ENCODE assay signal across 1 cellular context in the genomic region with DNA sequence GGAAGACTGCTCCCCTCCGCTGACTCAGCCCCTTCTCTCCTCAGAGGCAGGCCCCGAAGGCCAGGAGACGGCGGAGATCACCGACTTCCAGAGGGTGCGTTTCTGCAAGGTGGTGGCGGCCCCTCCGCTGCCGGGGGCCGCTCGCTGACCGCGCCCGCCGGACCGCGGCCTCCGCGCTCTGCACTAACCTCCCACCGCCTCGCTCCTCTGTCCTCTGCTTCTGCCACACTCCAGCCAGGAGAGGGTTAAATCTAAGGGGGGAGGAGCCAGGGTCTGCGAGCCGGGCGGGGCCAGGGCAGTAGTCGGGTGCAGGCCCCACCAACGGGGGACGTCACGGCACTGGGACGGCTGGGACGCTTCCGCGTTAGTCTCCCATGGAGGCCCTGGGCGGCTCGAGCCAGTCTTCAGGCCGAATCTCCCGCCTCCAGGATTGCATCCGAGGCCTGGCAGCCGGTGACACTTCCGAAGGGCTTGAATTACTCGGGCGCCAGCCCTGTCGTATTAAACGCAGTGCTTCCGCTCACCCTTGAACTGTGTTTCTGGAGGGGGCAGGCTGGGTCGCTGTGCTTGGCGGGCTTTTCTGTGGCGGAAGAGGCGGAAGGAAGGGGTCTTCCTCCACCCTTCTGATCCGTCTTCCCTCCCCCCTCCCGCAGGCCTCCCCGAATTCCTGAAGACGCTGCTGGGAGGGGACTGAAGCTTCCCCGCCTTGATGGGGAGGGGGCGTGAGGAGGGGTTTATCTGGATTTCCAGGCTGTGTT.
A peak's percentile ranks its signal among the peaks of the same experiment; 100 is the strongest.
TF ChIP-seq lines count a peak whose summit lies in the region.

No MANE protein-coding gene starts in this region.

TF ChIP-seq in HEK293, 187 proteins besides CTCF, POLR2A, EP300 and RAD21 (continued from another document and continues in another):
- TF ChIP-seq, protein P1, sequence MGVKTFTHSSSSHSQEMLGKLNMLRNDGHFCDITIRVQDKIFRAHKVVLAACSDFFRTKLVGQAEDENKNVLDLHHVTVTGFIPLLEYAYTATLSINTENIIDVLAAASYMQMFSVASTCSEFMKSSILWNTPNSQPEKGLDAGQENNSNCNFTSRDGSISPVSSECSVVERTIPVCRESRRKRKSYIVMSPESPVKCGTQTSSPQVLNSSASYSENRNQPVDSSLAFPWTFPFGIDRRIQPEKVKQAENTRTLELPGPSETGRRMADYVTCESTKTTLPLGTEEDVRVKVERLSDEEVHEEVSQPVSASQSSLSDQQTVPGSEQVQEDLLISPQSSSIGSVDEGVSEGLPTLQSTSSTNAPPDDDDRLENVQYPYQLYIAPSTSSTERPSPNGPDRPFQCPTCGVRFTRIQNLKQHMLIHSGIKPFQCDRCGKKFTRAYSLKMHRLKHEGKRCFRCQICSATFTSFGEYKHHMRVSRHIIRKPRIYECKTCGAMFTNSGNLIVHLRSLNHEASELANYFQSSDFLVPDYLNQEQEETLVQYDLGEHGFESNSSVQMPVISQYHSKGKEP (tag by site-specific recombination; IDR thresholded peaks at IDR 0.05), result no peak
- TF ChIP-seq ZSCAN23 (tag by site-specific recombination; IDR thresholded peaks at IDR 0.05) (no peak), ZNF366 (tag by site-specific recombination; conservative IDR thresholded peaks at IDR 0.05) (peak; percentile 69), ZNF391 (tag by site-specific recombination; IDR thresholded peaks at IDR 0.05; ENCODE audit: borderline replicate concordance, low read depth) (peak; percentile 15; the same call in 1 of the 2 replicates), ZNF585B (tag by site-specific recombination; IDR thresholded peaks at IDR 0.05) (no peak), ZNF175 (tag by site-specific recombination; IDR thresholded peaks at IDR 0.05) (no peak), ZNF692 (tag by site-specific recombination; IDR thresholded peaks at IDR 0.05) (peak; percentile 95), ZNF791 (tag by site-specific recombination; IDR thresholded peaks at IDR 0.05) (no peak), ZNF621 (tag by site-specific recombination; IDR thresholded peaks at IDR 0.05) (no peak), ZNF121 (tag by site-specific recombination; IDR thresholded peaks at IDR 0.05) (no peak), KLF9 (tag by site-specific recombination; IDR thresholded peaks at IDR 0.05; ENCODE audit: low read depth) (peak; percentile 36; the same call in 1 of the 2 replicates), ZNF701 (tag by site-specific recombination; IDR thresholded peaks at IDR 0.05) (no peak), ZBTB1 (tag by site-specific recombination; IDR thresholded peaks at IDR 0.05) (no peak), WT1 (tag by site-specific recombination; IDR thresholded peaks at IDR 0.05) (no peak; the same call in 1 of the 2 replicates), ZNF624 (tag by site-specific recombination; IDR thresholded peaks at IDR 0.05) (no peak), ZNF747 (tag by site-specific recombination; IDR thresholded peaks at IDR 0.05) (no peak), ZNF157 (tag by site-specific recombination; IDR thresholded peaks at IDR 0.05) (no peak), BCL11B (tag by site-specific recombination; IDR thresholded peaks at IDR 0.05; ENCODE audit: low read depth) (no peak), ZEB2 (tag by site-specific recombination; IDR thresholded peaks at IDR 0.05) (peak; percentile 75), ZNF76 (tag by site-specific recombination; IDR thresholded peaks at IDR 0.05; ENCODE audit: borderline replicate concordance, low read depth) (peak; percentile 67), ZNF398 (tag by site-specific recombination; IDR thresholded peaks at IDR 0.05) (peak; percentile 94), ZNF560 (tag by site-specific recombination; IDR thresholded peaks at IDR 0.05; ENCODE audit: borderline replicate concordance) (no peak), GLI4 (tag by site-specific recombination; IDR thresholded peaks at IDR 0.05) (0 out of 2 replicates have a peak, but pooled peaks have one; percentile 6), ZNF785 (tag by site-specific recombination; IDR thresholded peaks at IDR 0.05) (0 out of 2 replicates have a peak, but pooled peaks have one; percentile 39), ZNF555 (tag by site-specific recombination; conservative IDR thresholded peaks at IDR 0.05) (no peak), PRDM1 (tag by site-specific recombination; IDR thresholded peaks at IDR 0.05) (no peak), REST (tag by site-specific recombination; IDR thresholded peaks at IDR 0.05) (no peak), SP2 (tag by site-specific recombination; IDR thresholded peaks at IDR 0.05) (peak; percentile 67), ZNF155 (tag by site-specific recombination; IDR thresholded peaks at IDR 0.05) (no peak), ZNF544 (tag by site-specific recombination; IDR thresholded peaks at IDR 0.05) (no peak), HOXC10 (CRISPR knock-in tag; IDR thresholded peaks at IDR 0.05) (no peak)
- TF ChIP-seq, protein P2, sequence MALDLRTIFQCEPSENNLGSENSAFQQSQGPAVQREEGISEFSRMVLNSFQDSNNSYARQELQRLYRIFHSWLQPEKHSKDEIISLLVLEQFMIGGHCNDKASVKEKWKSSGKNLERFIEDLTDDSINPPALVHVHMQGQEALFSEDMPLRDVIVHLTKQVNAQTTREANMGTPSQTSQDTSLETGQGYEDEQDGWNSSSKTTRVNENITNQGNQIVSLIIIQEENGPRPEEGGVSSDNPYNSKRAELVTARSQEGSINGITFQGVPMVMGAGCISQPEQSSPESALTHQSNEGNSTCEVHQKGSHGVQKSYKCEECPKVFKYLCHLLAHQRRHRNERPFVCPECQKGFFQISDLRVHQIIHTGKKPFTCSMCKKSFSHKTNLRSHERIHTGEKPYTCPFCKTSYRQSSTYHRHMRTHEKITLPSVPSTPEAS (tag by site-specific recombination; IDR thresholded peaks at IDR 0.05), result no peak
- TF ChIP-seq, protein P3, sequence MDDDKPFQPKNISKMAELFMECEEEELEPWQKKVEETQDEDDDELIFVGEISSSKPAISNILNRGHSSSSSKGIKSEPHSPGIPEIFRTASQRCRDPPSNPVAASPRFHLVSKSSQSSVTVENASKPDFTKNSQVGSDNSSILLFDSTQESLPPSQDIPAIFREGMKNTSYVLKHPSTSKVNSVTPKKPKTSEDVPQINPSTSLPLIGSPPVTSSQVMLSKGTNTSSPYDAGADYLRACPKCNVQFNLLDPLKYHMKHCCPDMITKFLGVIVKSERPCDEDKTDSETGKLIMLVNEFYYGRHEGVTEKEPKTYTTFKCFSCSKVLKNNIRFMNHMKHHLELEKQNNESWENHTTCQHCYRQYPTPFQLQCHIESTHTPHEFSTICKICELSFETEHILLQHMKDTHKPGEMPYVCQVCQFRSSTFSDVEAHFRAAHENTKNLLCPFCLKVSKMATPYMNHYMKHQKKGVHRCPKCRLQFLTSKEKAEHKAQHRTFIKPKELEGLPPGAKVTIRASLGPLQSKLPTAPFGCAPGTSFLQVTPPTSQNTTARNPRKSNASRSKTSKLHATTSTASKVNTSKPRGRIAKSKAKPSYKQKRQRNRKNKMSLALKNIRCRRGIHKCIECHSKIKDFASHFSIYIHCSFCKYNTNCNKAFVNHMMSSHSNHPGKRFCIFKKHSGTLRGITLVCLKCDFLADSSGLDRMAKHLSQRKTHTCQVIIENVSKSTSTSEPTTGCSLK (tag by site-specific recombination; IDR thresholded peaks at IDR 0.05), result no peak
- TF ChIP-seq, protein P4, sequence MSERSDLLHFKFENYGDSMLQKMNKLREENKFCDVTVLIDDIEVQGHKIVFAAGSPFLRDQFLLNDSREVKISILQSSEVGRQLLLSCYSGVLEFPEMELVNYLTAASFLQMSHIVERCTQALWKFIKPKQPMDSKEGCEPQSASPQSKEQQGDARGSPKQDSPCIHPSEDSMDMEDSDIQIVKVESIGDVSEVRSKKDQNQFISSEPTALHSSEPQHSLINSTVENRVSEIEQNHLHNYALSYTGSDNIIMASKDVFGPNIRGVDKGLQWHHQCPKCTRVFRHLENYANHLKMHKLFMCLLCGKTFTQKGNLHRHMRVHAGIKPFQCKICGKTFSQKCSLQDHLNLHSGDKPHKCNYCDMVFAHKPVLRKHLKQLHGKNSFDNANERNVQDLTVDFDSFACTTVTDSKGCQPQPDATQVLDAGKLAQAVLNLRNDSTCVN (tag by site-specific recombination; optimal IDR thresholded peaks at IDR 0.05), result peak; percentile 51
- TF ChIP-seq, protein P5, sequence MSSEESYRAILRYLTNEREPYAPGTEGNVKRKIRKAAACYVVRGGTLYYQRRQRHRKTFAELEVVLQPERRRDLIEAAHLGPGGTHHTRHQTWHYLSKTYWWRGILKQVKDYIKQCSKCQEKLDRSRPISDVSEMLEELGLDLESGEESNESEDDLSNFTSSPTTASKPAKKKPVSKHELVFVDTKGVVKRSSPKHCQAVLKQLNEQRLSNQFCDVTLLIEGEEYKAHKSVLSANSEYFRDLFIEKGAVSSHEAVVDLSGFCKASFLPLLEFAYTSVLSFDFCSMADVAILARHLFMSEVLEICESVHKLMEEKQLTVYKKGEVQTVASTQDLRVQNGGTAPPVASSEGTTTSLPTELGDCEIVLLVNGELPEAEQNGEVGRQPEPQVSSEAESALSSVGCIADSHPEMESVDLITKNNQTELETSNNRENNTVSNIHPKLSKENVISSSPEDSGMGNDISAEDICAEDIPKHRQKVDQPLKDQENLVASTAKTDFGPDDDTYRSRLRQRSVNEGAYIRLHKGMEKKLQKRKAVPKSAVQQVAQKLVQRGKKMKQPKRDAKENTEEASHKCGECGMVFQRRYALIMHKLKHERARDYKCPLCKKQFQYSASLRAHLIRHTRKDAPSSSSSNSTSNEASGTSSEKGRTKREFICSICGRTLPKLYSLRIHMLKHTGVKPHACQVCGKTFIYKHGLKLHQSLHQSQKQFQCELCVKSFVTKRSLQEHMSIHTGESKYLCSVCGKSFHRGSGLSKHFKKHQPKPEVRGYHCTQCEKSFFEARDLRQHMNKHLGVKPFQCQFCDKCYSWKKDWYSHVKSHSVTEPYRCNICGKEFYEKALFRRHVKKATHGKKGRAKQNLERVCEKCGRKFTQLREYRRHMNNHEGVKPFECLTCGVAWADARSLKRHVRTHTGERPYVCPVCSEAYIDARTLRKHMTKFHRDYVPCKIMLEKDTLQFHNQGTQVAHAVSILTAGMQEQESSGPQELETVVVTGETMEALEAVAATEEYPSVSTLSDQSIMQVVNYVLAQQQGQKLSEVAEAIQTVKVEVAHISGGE (tag by site-specific recombination; conservative IDR thresholded peaks at IDR 0.05; ENCODE audit: low read depth), result peak; percentile 60
- TF ChIP-seq, protein P6, sequence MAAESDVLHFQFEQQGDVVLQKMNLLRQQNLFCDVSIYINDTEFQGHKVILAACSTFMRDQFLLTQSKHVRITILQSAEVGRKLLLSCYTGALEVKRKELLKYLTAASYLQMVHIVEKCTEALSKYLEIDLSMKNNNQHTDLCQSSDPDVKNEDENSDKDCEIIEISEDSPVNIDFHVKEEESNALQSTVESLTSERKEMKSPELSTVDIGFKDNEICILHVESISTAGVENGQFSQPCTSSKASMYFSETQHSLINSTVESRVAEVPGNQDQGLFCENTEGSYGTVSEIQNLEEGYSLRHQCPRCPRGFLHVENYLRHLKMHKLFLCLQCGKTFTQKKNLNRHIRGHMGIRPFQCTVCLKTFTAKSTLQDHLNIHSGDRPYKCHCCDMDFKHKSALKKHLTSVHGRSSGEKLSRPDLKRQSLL (tag by site-specific recombination; IDR thresholded peaks at IDR 0.05), result no peak
